18 cellular contexts compared by ENCODE assay signal in the genomic region with DNA sequence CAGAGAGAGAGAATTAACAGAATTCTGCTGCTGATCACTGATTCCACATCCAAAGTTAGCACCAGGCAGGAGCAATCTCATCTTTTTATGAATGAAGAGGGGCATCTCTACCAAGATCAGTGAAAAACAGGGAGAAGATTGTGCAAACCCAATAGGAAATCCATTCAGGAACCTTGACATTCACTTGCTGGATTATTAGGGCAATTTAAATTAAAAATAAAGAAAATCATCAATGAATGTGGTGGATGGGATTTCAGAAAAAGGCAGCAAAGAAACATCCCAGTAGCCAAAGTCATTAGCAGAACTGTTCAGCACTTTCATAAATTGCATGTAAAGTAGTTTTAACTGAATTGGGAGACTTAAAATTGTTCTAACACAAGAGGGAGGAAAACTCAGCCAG.
DNase-seq lines count a peak whose midpoint lies in the region; ATAC-seq, FAIRE-seq and TF ChIP-seq lines count a peak whose summit lies in the region.
"Had no signal": no experiment of that assay in that cellular context is flagged by ENCODE, and none has a peak within 500 bp of the region (broad histone marks: within the 10 kb centered on the region; RNA-seq: fewer than 3 reads in every experiment).

No MANE protein-coding gene starts in this region.

- DNase-seq in A549 (ENCODE audit: low read depth in 1 of 2, low spot score in 1 of 2) = no peak
- no peak for DNase-seq in SK-N-MC (ENCODE audit: low read depth, low spot score)
- DNase-seq in cerebellar cortex (ENCODE audit: low spot score) = peak; percentile 55
- no peak for DNase-seq in kidney epithelial cell (ENCODE audit: low read depth)
- no peak for DNase-seq in stimulated activated naive CD4-positive, alpha-beta T cell (lab: John Stamatoyannopoulos, UW)
- no peak for DNase-seq in left ventricle myocardium superior
- DNase-seq in right atrium auricular region (ENCODE audit: low spot score) = no peak
- DNase-seq: DMS53, GF-D8, H9, KG1, NCI-H1436 treated with DMSO at 0.1 percent for 48 hours, NCI-H1930, NCI-H446, NCI-H526, SJCRH30 had no signal

- TF ChIP-seq POLR2A in A549 (IDR thresholded peaks at IDR 0.05; ENCODE audit: low read length) = no peak

- H3K9me3 ChIP-seq in A549 (no peaks in the 10 kb centered on the region), SK-N-MC (ENCODE audit: low read depth, low read length) (no peaks in the 10 kb centered on the region), right atrium auricular region (no peaks in the 10 kb centered on the region)
- H3K9me3 ChIP-seq: SJCRH30 had no signal

- H3K4me1 ChIP-seq in A549 (peaks cover 20% of the 10 kb centered on the region; the same call in 2 of the 3 replicates), right atrium auricular region (peaks cover 0 to under 1% of the 10 kb centered on the region in 2 donors)
- H3K4me1 ChIP-seq: SJCRH30 had no signal

- FAIRE-seq in A549 (lab: Jason Lieb, UNC) = no peak
- FAIRE-seq: HTR-8/SVneo had no signal

- intact Hi-C loops in left ventricle myocardium superior (cut with micrococcal nuclease) = no loop called here

- H3K4me2 ChIP-seq in A549 = no peak overlapping the region

- H3K4me3 ChIP-seq in A549 (no peak overlapping the region), SK-N-MC (peak overlapping the region; percentile 68), kidney epithelial cell (ENCODE audit: low read depth, low read length) (peak overlapping the region; percentile 38), right atrium auricular region (no peak overlapping the region)
- H3K4me3 ChIP-seq: SJCRH30 had no signal

- POLR2A ChIA-PET in A549 (lab: Yijun Ruan, JAX) = no interaction called here

- H3K9ac ChIP-seq in SK-N-MC (ENCODE audit: insufficient read length) = peak overlapping the region; percentile 61

- ATAC-seq in A549 (no peak), GM18907 (IDR thresholded peaks at IDR 0.05; ENCODE audit: unreplicated experiment) (no peak), left ventricle myocardium superior (no peak)

- H3K27me3 ChIP-seq in kidney epithelial cell (ENCODE audit: control insufficient read depth, insufficient read depth, low read length) (no peaks in the 10 kb centered on the region), right atrium auricular region (no peaks in the 10 kb centered on the region)
- H3K27me3 ChIP-seq: SJCRH30 had no signal

- no peak for TF ChIP-seq RAD21 in A549 (conservative IDR thresholded peaks at IDR 0.05 in 1 of 2, IDR thresholded peaks at IDR 0.05 in 1 of 2)

- H3K27ac ChIP-seq in A549 = peak overlapping the region; percentile 23 to 39; a peak in 4 of 6 replicates
- H3K27ac ChIP-seq in SK-N-MC = peak overlapping the region; percentile 70
- H3K27ac ChIP-seq in right atrium auricular region = no peak overlapping the region
- H3K27ac ChIP-seq: SJCRH30 had no signal

- TF ChIP-seq EP300 in A549 (IDR thresholded peaks at IDR 0.05) = no peak

- CTCF ChIA-PET in A549 (lab: Yijun Ruan, JAX) = no interaction called here

- no peaks in the 10 kb centered on the region for H3K36me3 ChIP-seq in SK-N-MC (ENCODE audit: insufficient read depth, low read length)
- no peaks in the 10 kb centered on the region for H3K36me3 ChIP-seq in kidney epithelial cell (ENCODE audit: control insufficient read depth, insufficient read depth, low read length)
- H3K36me3 ChIP-seq in right atrium auricular region = no peaks in the 10 kb centered on the region
- H3K36me3 ChIP-seq: SJCRH30 had no signal

- TF ChIP-seq CTCF in A549 (IDR thresholded peaks at IDR 0.05) = no peak
- no peak for TF ChIP-seq CTCF in kidney epithelial cell (IDR thresholded peaks at IDR 0.05; ENCODE audit: insufficient read depth, low read length, poor library complexity, severe bottlenecking)
- no peak for TF ChIP-seq CTCF in right atrium auricular region (IDR thresholded peaks at IDR 0.05)

TF ChIP-seq in A549, 52 proteins besides CTCF, POLR2A, EP300 and RAD21:
- TF ChIP-seq JUNB (IDR thresholded peaks at IDR 0.05) (no peak), GATA3 (IDR thresholded peaks at IDR 0.05; ENCODE audit: borderline replicate concordance) (no peak), FOSB (CRISPR knock-in tag; IDR thresholded peaks at IDR 0.05) (no peak), ATOH8 (CRISPR knock-in tag; IDR thresholded peaks at IDR 0.05; ENCODE audit: low read depth) (no peak), NPAS2 (CRISPR knock-in tag; IDR thresholded peaks at IDR 0.05; ENCODE audit: borderline replicate concordance) (no peak), KDM5A (IDR thresholded peaks at IDR 0.05) (no peak), RARB (CRISPR knock-in tag; IDR thresholded peaks at IDR 0.05) (no peak), CBX2 (IDR thresholded peaks at IDR 0.05; ENCODE audit: borderline replicate concordance, low read depth) (no peak), HES2 (IDR thresholded peaks at IDR 0.05) (no peak), BCL3 (IDR thresholded peaks at IDR 0.05) (no peak), EHMT2 (IDR thresholded peaks at IDR 0.05; ENCODE audit: low read depth) (no peak), RNF2 (IDR thresholded peaks at IDR 0.05; ENCODE audit: borderline replicate concordance, low read depth) (no peak), ZC3H11A (IDR thresholded peaks at IDR 0.05) (no peak), POLR2AphosphoS2 (conservative IDR thresholded peaks at IDR 0.05; ENCODE audit: low read length) (no peak)

Comparison
In these comparisons a context has a peak if more than half of its experiments do, and no peak if none do; other contexts are left out.
1. H3K27ac ChIP-seq: peak in A549 (2 of 2) and SK-N-MC (single experiment); none in right atrium auricular region (0 of 2).
2. H3K4me3 ChIP-seq: peak in SK-N-MC (single experiment) and kidney epithelial cell (single experiment); none in A549 (single experiment) and right atrium auricular region (0 of 2).